8 cellular contexts compared by ENCODE assay signal in the genomic region with DNA sequence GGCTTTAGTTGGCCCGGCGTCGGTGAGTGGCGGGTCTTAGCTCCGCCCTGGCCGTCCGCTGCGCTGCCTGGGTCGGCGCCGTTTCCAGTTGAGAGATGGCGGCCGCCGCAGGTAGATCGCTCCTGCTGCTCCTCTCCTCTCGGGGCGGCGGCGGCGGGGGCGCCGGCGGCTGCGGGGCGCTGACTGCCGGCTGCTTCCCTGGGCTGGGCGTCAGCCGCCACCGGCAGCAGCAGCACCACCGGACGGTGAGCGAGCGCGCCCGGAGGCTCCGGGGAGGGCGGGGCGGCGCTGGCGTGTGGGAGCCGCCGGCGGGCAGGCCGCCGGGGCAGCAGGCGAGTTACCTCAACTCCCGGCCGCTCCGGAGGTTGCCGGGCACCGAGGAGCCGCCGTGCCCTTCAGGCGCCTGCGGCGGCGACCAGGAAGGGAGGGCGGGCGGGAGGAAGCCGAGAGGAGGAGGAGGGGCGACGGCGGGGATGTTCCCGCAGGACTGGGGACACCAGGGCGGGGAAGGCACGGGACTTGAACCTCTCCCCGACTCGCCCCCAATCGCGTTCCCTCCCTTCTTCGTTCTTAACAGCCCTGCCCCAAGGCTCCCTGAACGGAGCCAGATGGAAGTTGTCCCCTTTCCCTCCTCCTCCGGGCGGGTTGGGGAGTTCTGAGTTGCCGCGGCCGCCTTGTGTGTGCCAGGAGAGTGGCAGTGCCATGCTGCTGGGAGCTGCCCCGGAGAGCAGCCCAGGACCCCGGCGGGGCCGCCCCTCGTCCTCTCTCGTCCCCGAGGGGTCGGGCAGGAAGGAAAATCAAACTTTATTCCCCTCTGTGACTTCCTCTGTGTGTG.
A peak's percentile ranks its signal among the peaks of the same experiment; 100 is the strongest.
DNase-seq lines count a peak whose midpoint lies in the region; ATAC-seq lines count a peak whose summit lies in the region.

A gene with protein sequence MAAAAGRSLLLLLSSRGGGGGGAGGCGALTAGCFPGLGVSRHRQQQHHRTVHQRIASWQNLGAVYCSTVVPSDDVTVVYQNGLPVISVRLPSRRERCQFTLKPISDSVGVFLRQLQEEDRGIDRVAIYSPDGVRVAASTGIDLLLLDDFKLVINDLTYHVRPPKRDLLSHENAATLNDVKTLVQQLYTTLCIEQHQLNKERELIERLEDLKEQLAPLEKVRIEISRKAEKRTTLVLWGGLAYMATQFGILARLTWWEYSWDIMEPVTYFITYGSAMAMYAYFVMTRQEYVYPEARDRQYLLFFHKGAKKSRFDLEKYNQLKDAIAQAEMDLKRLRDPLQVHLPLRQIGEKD (plus strand): TSS at position 87 of the 835 bp plus-strand sequence. CDS start 9 bp downstream, at position 96.

- peak; percentile 68 for DNase-seq in NCI-H146 (lab: John Stamatoyannopoulos, UW)
- peak; percentile 82 to 88 (median 86) for DNase-seq in activated CD4-positive, CD25-positive, alpha-beta regulatory T cell (lab: John Stamatoyannopoulos, UW)
- DNase-seq in central memory CD4-positive, alpha-beta T cell, result peak; percentile 91
- DNase-seq in islet precursor cell, result peak; percentile 97
- DNase-seq in stimulated activated CD4-positive, alpha-beta T cell treated with anti-CD3 and anti-CD28 coated beads, Interleukin-12 subunit alpha, Interleukin-12 subunit beta, amount 100 ng/mL, for 24 hours (ENCODE audit: low read depth in 2 of 2), result peak; percentile 88 to 90
- no peak for DNase-seq in NCI-H2081 treated with DMSO at 0.1 percent for 48 hours (lab: John Stamatoyannopoulos, UW)

- ATAC-seq in GM18499 (IDR thresholded peaks at IDR 0.05; ENCODE audit: insufficient read depth, unreplicated experiment), result peak; percentile 9
- peak; percentile 95 for ATAC-seq in HG02642 (IDR thresholded peaks at IDR 0.05; ENCODE audit: poor library complexity, unreplicated experiment)
